ENCODE assay signal across 22 cellular contexts in the genomic region with DNA sequence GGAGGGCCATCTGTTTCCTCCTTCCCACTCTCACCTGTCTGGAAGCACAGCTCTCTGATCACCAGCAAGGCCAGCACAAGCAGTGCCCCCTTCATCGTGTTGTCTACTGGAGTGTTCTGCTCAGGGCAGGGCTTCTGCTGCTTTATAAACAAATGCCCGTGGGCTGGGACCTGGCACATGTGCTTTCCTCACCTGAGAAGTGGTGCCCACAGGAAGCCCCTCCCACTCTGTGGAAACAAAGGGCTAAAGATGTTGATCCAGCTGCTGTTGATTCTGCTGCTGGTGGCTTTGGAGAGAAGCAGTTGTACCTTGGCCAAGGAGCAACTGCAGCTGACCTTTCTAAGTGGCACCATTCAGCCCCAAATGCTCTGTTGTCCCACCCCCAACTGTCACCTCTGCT. TPM values are rescaled to one million over a fixed set of nuclear protein-coding genes. Genes with fewer than 3 reads are reported as not detected.
"Had no signal": no experiment of that assay in that cellular context is flagged by ENCODE, and none has a peak within 500 bp of the region (broad histone marks: within the 10 kb centered on the region; RNA-seq: fewer than 3 reads in every experiment).

No MANE protein-coding gene starts in this region.

- H3K27me3 ChIP-seq: esophagus muscularis mucosa, gastrocnemius medialis, tibial artery, upper lobe of left lung, uterus had no signal

- H3K4me1 ChIP-seq: gastrocnemius medialis, tibial artery, upper lobe of left lung, uterus had no signal

- H3K27ac ChIP-seq: epithelial cell of prostate, esophagus muscularis mucosa, gastrocnemius medialis, heart right ventricle, spleen, tibial artery, upper lobe of left lung, uterus had no signal

- DNase-seq: effector memory CD8-positive, alpha-beta T cell; gastrocnemius medialis; heart right ventricle; hypothalamus; kidney glomerular epithelial cell; naive thymus-derived CD4-positive, alpha-beta T cell; nephron progenitor cell; posterior cingulate gyrus; spleen; stimulated activated CD4-positive, alpha-beta T cell treated with anti-CD3 and anti-CD28 coated beads, Interleukin-15, amount 100 ng/mL, for 24 hours; stimulated activated CD4-positive, alpha-beta T cell treated with anti-CD3 and anti-CD28 coated beads, Interleukin-1b, Interleukin-23, amount 100 ng/mL, for 48 hours; stimulated activated CD4-positive, alpha-beta T cell treated with anti-CD3 and anti-CD28 coated beads, Interleukin-4, amount 100 ng/mL, for 24 hours; tibial artery; upper lobe of left lung; uterus had no signal

- H3K36me3 ChIP-seq: esophagus muscularis mucosa, gastrocnemius medialis, heart right ventricle, spleen, tibial artery, upper lobe of left lung, uterus had no signal

- FAIRE-seq: islet of Langerhans had no signal

- H3K9me3 ChIP-seq: gastrocnemius medialis, uterus had no signal

- ATAC-seq: effector memory CD8-positive, alpha-beta T cell; gastrocnemius medialis; heart right ventricle; naive thymus-derived CD4-positive, alpha-beta T cell; sciatic nerve; stimulated activated memory B cell treated with anti-CD40 and anti-IgM and Interleukin-4, amounts not matched to agents 10 μg/mL and 1 μg/mL and 100 μg/mL, for 72 hours had no signal

- H3K4me3 ChIP-seq: esophagus muscularis mucosa, gastrocnemius medialis, heart right ventricle, spleen, tibial artery, upper lobe of left lung, uterus had no signal

RNA-seq across cellular contexts. Expression of gene SCGB2B2, which starts 30.7 kb away (rescaled TPM):
- total RNA-seq: lung microvascular endothelial cell, pulmonary artery endothelial cell had no signal
